ENCODE assay signal across 19 cellular contexts in genomic region chr10:132549416-132549815, GRCh38. TPM values are rescaled to one million over a fixed set of nuclear protein-coding genes. Genes with fewer than 3 reads are reported as not detected.
A peak's percentile ranks its signal among the peaks of the same experiment; 100 is the strongest.
DNase-seq lines count a peak whose midpoint lies in the region; ATAC-seq and TF ChIP-seq lines count a peak whose summit lies in the region.
"Had no signal": no experiment of that assay in that cellular context is flagged by ENCODE, and none has a peak within 500 bp of the region (broad histone marks: within the 10 kb centered on the region; RNA-seq: fewer than 3 reads in every experiment).

No MANE protein-coding gene starts in this region.

- CTCF ChIA-PET in HEK293 (lab: Yijun Ruan, JAX): no interaction called here

- in situ Hi-C loops in GM13977 (cut with MboI; ENCODE audit: low pct_unique_long_range_greater_than_20kb, low sequenced_read_pairs, unreplicated experiment): no loop called here

- peak; percentile 17 for DNase-seq in NCI-H1436 (lab: John Stamatoyannopoulos, UW)
- DNase-seq in NCI-H1436 treated with DMSO at 0.1 percent for 48 hours (lab: John Stamatoyannopoulos, UW): no peak
- peak; percentile 88 for DNase-seq in NCI-H2171 treated with DMSO at 0.1 percent for 48 hours (lab: John Stamatoyannopoulos, UW)
- DNase-seq in posterior vena cava (ENCODE audit: low spot score): peak; percentile 74
- DNase-seq in GM13977 (ENCODE audit: low spot score): no peak
- DNase-seq in HUDEP-2 (lab: John Stamatoyannopoulos, UW; ENCODE audit: unreplicated experiment in 76 of 76): no peak
- DNase-seq: activated T-cell treated with anti-CD3 and anti-CD28 coated beads for 4 hours, body of pancreas, cortex of kidney, left lung, NCI-H226, T-helper 9 cell had no signal

- H3K9me3 ChIP-seq in HEK293 (ENCODE audit: control insufficient read depth, insufficient read depth, low read depth, low read length): no peaks in the 10 kb centered on the region
- H3K9me3 ChIP-seq: body of pancreas, left lung, pancreas, SJSA1, tibial nerve had no signal

- POLR2A ChIA-PET in HEK293 (lab: Yijun Ruan, JAX): no interaction called here

- no peak for ATAC-seq in HG03095 (IDR thresholded peaks at IDR 0.05; ENCODE audit: unreplicated experiment)
- ATAC-seq: activated naive CD4-positive, alpha-beta T cell treated with anti-CD3 and anti-CD28 coated beads, Interleukin-2, amount 50 U/mL, for 72 hours; body of pancreas; GM23338; left lung; pancreas had no signal

- no peak for TF ChIP-seq CTCF in HEK293 (tag by site-specific recombination; IDR thresholded peaks at IDR 0.05)
- no peak for TF ChIP-seq CTCF in GM13977 (IDR thresholded peaks at IDR 0.05; ENCODE audit: extremely low read depth, insufficient read depth, missing control alignments)

- no peaks in the 10 kb centered on the region for H3K36me3 ChIP-seq in HEK293 (ENCODE audit: control insufficient read depth in 2 of 2, insufficient read depth in 1 of 2, low read length in 2 of 2)
- H3K36me3 ChIP-seq: left lung, pancreas, SJSA1, tibial nerve had no signal

- no peak overlapping the region for H3K4me3 ChIP-seq in HEK293 (ENCODE audit: low read depth, low read length)
- H3K4me3 ChIP-seq: body of pancreas, GM23338, left lung, pancreas, SJSA1, tibial nerve had no signal

- H3K4me1 ChIP-seq in HEK293 (ENCODE audit: control insufficient read depth, insufficient read depth, low read length): no peaks in the 10 kb centered on the region
- H3K4me1 ChIP-seq: SJSA1 had no signal

- intact Hi-C loops in posterior vena cava (cut with DNase I): no loop called here

- H3K27ac ChIP-seq in HEK293 (ENCODE audit: extremely low read depth, low read depth, low read length): no peak overlapping the region
- H3K27ac ChIP-seq: body of pancreas, left lung, pancreas, SJSA1, tibial nerve had no signal

TF ChIP-seq in HEK293, 187 proteins besides CTCF, POLR2A, EP300 and RAD21:
- TF ChIP-seq ZIC2 (tag by site-specific recombination; IDR thresholded peaks at IDR 0.05): 0 out of 2 replicates have a peak, but pooled peaks have one; percentile 33
- TF ChIP-seq ZNF529 (tag by site-specific recombination; IDR thresholded peaks at IDR 0.05; ENCODE audit: insufficient replicate concordance): no peak
- TF ChIP-seq, protein P1, sequence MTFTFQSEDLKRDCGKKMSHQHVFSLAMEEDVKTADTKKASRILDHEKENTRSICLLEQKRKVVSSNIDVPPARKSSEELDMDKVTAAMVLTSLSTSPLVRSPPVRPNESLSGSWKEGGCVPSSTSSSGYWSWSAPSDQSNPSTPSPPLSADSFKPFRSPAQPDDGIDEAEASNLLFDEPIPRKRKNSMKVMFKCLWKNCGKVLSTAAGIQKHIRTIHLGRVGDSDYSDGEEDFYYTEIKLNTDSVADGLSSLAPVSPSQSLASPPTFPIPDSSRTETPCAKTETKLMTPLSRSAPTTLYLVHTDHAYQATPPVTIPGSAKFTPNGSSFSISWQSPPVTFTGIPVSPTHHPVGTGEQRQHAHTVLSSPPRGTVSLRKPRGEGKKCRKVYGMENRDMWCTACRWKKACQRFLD (tag by site-specific recombination; IDR thresholded peaks at IDR 0.05): no peak
- TF ChIP-seq, protein P2, sequence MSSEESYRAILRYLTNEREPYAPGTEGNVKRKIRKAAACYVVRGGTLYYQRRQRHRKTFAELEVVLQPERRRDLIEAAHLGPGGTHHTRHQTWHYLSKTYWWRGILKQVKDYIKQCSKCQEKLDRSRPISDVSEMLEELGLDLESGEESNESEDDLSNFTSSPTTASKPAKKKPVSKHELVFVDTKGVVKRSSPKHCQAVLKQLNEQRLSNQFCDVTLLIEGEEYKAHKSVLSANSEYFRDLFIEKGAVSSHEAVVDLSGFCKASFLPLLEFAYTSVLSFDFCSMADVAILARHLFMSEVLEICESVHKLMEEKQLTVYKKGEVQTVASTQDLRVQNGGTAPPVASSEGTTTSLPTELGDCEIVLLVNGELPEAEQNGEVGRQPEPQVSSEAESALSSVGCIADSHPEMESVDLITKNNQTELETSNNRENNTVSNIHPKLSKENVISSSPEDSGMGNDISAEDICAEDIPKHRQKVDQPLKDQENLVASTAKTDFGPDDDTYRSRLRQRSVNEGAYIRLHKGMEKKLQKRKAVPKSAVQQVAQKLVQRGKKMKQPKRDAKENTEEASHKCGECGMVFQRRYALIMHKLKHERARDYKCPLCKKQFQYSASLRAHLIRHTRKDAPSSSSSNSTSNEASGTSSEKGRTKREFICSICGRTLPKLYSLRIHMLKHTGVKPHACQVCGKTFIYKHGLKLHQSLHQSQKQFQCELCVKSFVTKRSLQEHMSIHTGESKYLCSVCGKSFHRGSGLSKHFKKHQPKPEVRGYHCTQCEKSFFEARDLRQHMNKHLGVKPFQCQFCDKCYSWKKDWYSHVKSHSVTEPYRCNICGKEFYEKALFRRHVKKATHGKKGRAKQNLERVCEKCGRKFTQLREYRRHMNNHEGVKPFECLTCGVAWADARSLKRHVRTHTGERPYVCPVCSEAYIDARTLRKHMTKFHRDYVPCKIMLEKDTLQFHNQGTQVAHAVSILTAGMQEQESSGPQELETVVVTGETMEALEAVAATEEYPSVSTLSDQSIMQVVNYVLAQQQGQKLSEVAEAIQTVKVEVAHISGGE (tag by site-specific recombination; conservative IDR thresholded peaks at IDR 0.05; ENCODE audit: low read depth): no peak

RNA-seq across cellular contexts. Expression of gene INPP5A, which starts 11.8 kb away (rescaled TPM):
- 100 to 1,000 TPM in 1 of 2 donors, 10 to 100 TPM in 1; 65.2 to 102 TPM for total RNA-seq in posterior vena cava

Comparison
In these comparisons a context has a peak if more than half of its experiments do, and no peak if none do; other contexts are left out.
1. DNase-seq: peak in NCI-H1436 (single experiment), NCI-H2171 treated with DMSO at 0.1 percent for 48 hours (single experiment) and posterior vena cava (single experiment); none in NCI-H1436 treated with DMSO at 0.1 percent for 48 hours (single experiment), GM13977 (single experiment) and HUDEP-2 (0 of 76).